31 cellular contexts compared by ENCODE assay signal in the genomic region with DNA sequence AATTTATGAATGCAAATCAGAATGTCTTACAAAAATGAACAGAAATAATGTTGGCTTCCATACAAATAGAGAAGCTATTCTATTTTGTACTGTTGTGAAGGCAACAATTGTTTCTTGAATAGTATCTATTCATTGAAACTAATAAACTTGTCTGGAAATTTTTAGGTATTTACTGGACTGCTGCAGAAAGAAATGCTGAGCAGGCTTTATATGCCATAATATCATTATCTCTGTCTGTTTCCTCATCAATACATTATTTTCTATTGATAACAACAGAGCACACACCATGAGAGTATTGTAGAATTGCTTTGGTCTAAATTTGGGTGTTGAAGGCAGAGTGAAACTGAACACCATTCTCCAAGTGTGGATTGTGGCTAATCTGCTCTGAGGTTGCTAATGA.
"Had no signal": no experiment of that assay in that cellular context is flagged by ENCODE, and none has a peak within 500 bp of the region (broad histone marks: within the 10 kb centered on the region; RNA-seq: fewer than 3 reads in every experiment).

No MANE protein-coding gene starts in this region.

- H3K36me3 Mint-ChIP-seq: activated naive CD4-positive, alpha-beta T cell treated with anti-CD3 and anti-CD28 coated beads, Interleukin-2, amount 50 U/mL, for 72 hours; natural killer cell treated with Interleukin-12 subunit alpha and Interleukin-12 subunit beta and Interleukin-15 and Interleukin-18, amount 100 ng/mL, for 72 hours had no signal

- FAIRE-seq: bronchial epithelial cell had no signal

- H3K27me3 ChIP-seq: dorsolateral prefrontal cortex, gastrocnemius medialis, left lung, neutrophil, right atrium auricular region, uterus had no signal

- ATAC-seq: activated naive CD4-positive, alpha-beta T cell treated with anti-CD3 and anti-CD28 coated beads, Interleukin-2, amount 50 U/mL, for 72 hours; gastrocnemius medialis; left lung; lower lobe of right lung; natural killer cell treated with Interleukin-12 subunit alpha and Interleukin-12 subunit beta and Interleukin-15 and Interleukin-18, amount 100 ng/mL, for 72 hours; psoas muscle had no signal

- H3K4me1 Mint-ChIP-seq: activated CD4-positive, alpha-beta T cell treated with anti-CD3 and anti-CD28 coated beads, Interleukin-2, amount 10 ng/mL, durations not matched to agents 7 days and 5 days had no signal

- H3K9me3 ChIP-seq: gastrocnemius medialis, left lung, lower lobe of right lung, neutrophil, psoas muscle, right atrium auricular region, thoracic aorta, uterus had no signal

- H3K27me3 Mint-ChIP-seq: activated CD4-positive, alpha-beta memory T cell treated with anti-CD3 and anti-CD28 coated beads, Interleukin-2, amount 10 ng/mL, durations not matched to agents 7 days and 5 days; activated CD4-positive, alpha-beta T cell treated with anti-CD3 and anti-CD28 coated beads, Interleukin-2, amount 10 ng/mL, durations not matched to agents 7 days and 5 days; activated T-cell treated with anti-CD3 and anti-CD28 coated beads, Interleukin-2, amount 50 U/mL, for 24 hours; natural killer cell treated with Interleukin-12 subunit alpha and Interleukin-12 subunit beta and Interleukin-15 and Interleukin-18, amount 100 ng/mL, for 72 hours had no signal

- H3K27ac ChIP-seq: coronary artery, gastrocnemius medialis, left lung, lower lobe of right lung, neutrophil, parathyroid adenoma, psoas muscle, right atrium auricular region, thoracic aorta, uterus had no signal

- H3K36me3 ChIP-seq: gastrocnemius medialis, left lung, lower lobe of right lung, neutrophil, right atrium auricular region, thoracic aorta, uterus had no signal

- H3K4me3 ChIP-seq: coronary artery, gastrocnemius medialis, left lung, lower lobe of right lung, psoas muscle, right atrium auricular region, thoracic aorta, uterus had no signal

- H3K4me1 ChIP-seq: lower lobe of right lung, parathyroid adenoma, uterus had no signal

- H3K27ac Mint-ChIP-seq: activated CD4-positive, alpha-beta memory T cell treated with anti-CD3 and anti-CD28 coated beads, Interleukin-2, amount 10 ng/mL, durations not matched to agents 7 days and 5 days; activated CD4-positive, alpha-beta T cell treated with anti-CD3 and anti-CD28 coated beads, Interleukin-2, amount 10 ng/mL, durations not matched to agents 7 days and 5 days; activated naive CD4-positive, alpha-beta T cell treated with anti-CD3 and anti-CD28 coated beads, Interleukin-2, amount 50 U/mL, for 72 hours; activated T-cell treated with anti-CD3 and anti-CD28 coated beads, Interleukin-2, amount 50 U/mL, for 24 hours; activated T-helper 2 cell treated with anti-CD3 and anti-CD28 coated beads, Interferon-gamma antibody, Interleukin-2, Interleukin-4, amounts not matched to agents 10 μg/mL and 5 μg/mL and 100 μg/mL, durations not matched to agents 14 hours and 24 hours and 36 hours; natural killer cell treated with Interleukin-12 subunit alpha and Interleukin-12 subunit beta and Interleukin-15 and Interleukin-18, amount 100 ng/mL, for 72 hours; T-helper 1 cell treated with Interleukin-12 subunit alpha and Interleukin-12 subunit beta and Interleukin-4 antibody, amounts not matched to agents 30 μg/mL and 1 μg/mL, for 36 hours had no signal

- H3K4me3 Mint-ChIP-seq: activated CD4-positive, alpha-beta memory T cell treated with anti-CD3 and anti-CD28 coated beads, Interleukin-2, amount 10 ng/mL, durations not matched to agents 7 days and 5 days; activated CD4-positive, alpha-beta T cell treated with anti-CD3 and anti-CD28 coated beads, Interleukin-2, amount 10 ng/mL, durations not matched to agents 7 days and 5 days; activated T-cell treated with anti-CD3 and anti-CD28 coated beads, Interleukin-2, amount 50 U/mL, for 24 hours; natural killer cell treated with Interleukin-12 subunit alpha and Interleukin-12 subunit beta and Interleukin-15 and Interleukin-18, amount 100 ng/mL, for 72 hours; T-helper 1 cell treated with Interleukin-12 subunit alpha and Interleukin-12 subunit beta and Interleukin-4 antibody, amounts not matched to agents 30 μg/mL and 1 μg/mL, for 36 hours had no signal

- DNase-seq: activated CD4-positive, alpha-beta memory T cell treated with anti-CD3 and anti-CD28 coated beads, Interleukin-2, amount 10 ng/mL, durations not matched to agents 7 days and 5 days; activated CD4-positive, alpha-beta T cell treated with anti-CD3 and anti-CD28 coated beads for 1 hour; activated CD4-positive, alpha-beta T cell treated with anti-CD3 and anti-CD28 coated beads, Interleukin-2, amount 10 ng/mL, durations not matched to agents 7 days and 5 days; activated CD8-positive, alpha-beta memory T cell treated with anti-CD3 and anti-CD28 coated beads, Interleukin-2, amount 50 U/mL, for 48 hours; activated naive CD4-positive, alpha-beta T cell; activated T-cell treated with anti-CD3 and anti-CD28 coated beads, Interleukin-2, amount 50 U/mL, for 24 hours; cerebellar nuclear complex; dorsolateral prefrontal cortex; effector memory CD4-positive, alpha-beta T cell; erythroblast; gastrocnemius medialis; glutamatergic neuron; left lung; lower lobe of right lung; mesenchymal stem cell; psoas muscle; stimulated activated CD4-positive, alpha-beta T cell treated with anti-CD3 and anti-CD28 coated beads, Interleukin-15, amount 100 ng/mL, for 24 hours; stimulated activated naive CD4-positive, alpha-beta T cell treated with Interleukin-2 at 50 U/mL for 16 hours; T-helper 9 cell; trophoblast cell; uterus had no signal

- H3K9me3 Mint-ChIP-seq: activated naive CD4-positive, alpha-beta T cell treated with anti-CD3 and anti-CD28 coated beads, Interleukin-2, amount 50 U/mL, for 72 hours; activated T-cell treated with anti-CD3 and anti-CD28 coated beads, Interleukin-2, amount 50 U/mL, for 24 hours; activated T-helper 2 cell treated with anti-CD3 and anti-CD28 coated beads, Interferon-gamma antibody, Interleukin-2, Interleukin-4, amounts not matched to agents 10 μg/mL and 5 μg/mL and 100 μg/mL, durations not matched to agents 14 hours and 24 hours and 36 hours; natural killer cell treated with Interleukin-12 subunit alpha and Interleukin-12 subunit beta and Interleukin-15 and Interleukin-18, amount 100 ng/mL, for 72 hours; T-helper 1 cell treated with Interleukin-12 subunit alpha and Interleukin-12 subunit beta and Interleukin-4 antibody, amounts not matched to agents 30 μg/mL and 1 μg/mL, for 36 hours had no signal

- H2AFZ ChIP-seq: parathyroid adenoma had no signal

- H3K79me2 ChIP-seq: parathyroid adenoma had no signal
